ENCODE assay signal across 5 cellular contexts in genomic region chr16:24151-24550, GRCh38. TPM values are rescaled to one million over a fixed set of nuclear protein-coding genes. Genes with fewer than 3 reads are reported as not detected.
DNase-seq lines count a peak whose midpoint lies in the region; ATAC-seq and TF ChIP-seq lines count a peak whose summit lies in the region.
"Not testable (repeated sequence)": the region's sequence is repeated elsewhere in the genome, so short reads cannot be mapped to it uniquely, and the experiment has no call there.
"Had no signal": no experiment of that assay in that cellular context is flagged by ENCODE, and none has a peak within 500 bp of the region (broad histone marks: within the 10 kb centered on the region; RNA-seq: fewer than 3 reads in every experiment).

No MANE protein-coding gene starts in this region.

- H3K27ac ChIP-seq in BLaER1 treated with 17β-estradiol and CSF1 and Interleukin-3, amounts not matched to agents 10 nM and 100 nM, result peak overlapping the region in 8 of 11 experiments; percentile 45 to 67 (median 53); a peak in 9 of 22 replicates
- H3K27ac ChIP-seq in lower lobe of right lung, upper lobe of right lung: not testable (repeated sequence)

- not testable (repeated sequence) for H3K4me3 ChIP-seq in BLaER1 treated with 17β-estradiol and CSF1 and Interleukin-3, amounts not matched to agents 10 nM and 100 nM; lower lobe of right lung; upper lobe of right lung

- DNase-seq in lower lobe of right lung, result peak; percentile 24
- DNase-seq in sciatic nerve (ENCODE audit: low spot score); upper lobe of right lung: not testable (repeated sequence)

- intact Hi-C loops in lower lobe of right lung (cut with DNase I); sciatic nerve (cut with DNase I); upper lobe of right lung (cut with DNase I): not testable (repeated sequence)

- H3K4me1 ChIP-seq in BLaER1 treated with 17β-estradiol and CSF1 and Interleukin-3, amounts not matched to agents 10 nM and 100 nM, result peaks cover 0 to 30% (median 24%) of the 10 kb centered on the region in 10 experiments; a peak in 14 of 20 replicates
- not testable (repeated sequence) for H3K4me1 ChIP-seq in lower lobe of right lung, upper lobe of right lung

- not testable (repeated sequence) for H3K27me3 ChIP-seq in BLaER1 treated with 17β-estradiol and CSF1 and Interleukin-3, amounts not matched to agents 10 nM and 100 nM; lower lobe of right lung (ENCODE audit: low read depth); upper lobe of right lung

- ATAC-seq in lower lobe of right lung (peak in 1 of 2 donors; percentile 6), sciatic nerve (peak; percentile 16), upper lobe of right lung (peak; percentile 11)

- H4K20me1 ChIP-seq in BLaER1 treated with 17β-estradiol and CSF1 and Interleukin-3, amounts not matched to agents 10 nM and 100 nM, result not testable (repeated sequence)

- TF ChIP-seq CTCF in lower lobe of right lung (IDR thresholded peaks at IDR 0.05); upper lobe of right lung (IDR thresholded peaks at IDR 0.05): not testable (repeated sequence)

- peak overlapping the region in 8 of 11 experiments; percentile 38 to 60 (median 46); a peak in 11 of 22 replicates for H3K4me2 ChIP-seq in BLaER1 treated with 17β-estradiol and CSF1 and Interleukin-3, amounts not matched to agents 10 nM and 100 nM

- not testable (repeated sequence) for H3K9me3 ChIP-seq in BLaER1 treated with 17β-estradiol and CSF1 and Interleukin-3, amounts not matched to agents 10 nM and 100 nM (replicated peaks in 1 of 11); lower lobe of right lung; upper lobe of right lung

- peak overlapping the region in 1 of 11 experiments; percentile 12; a peak in 2 of 22 replicates for H3K9ac ChIP-seq in BLaER1 treated with 17β-estradiol and CSF1 and Interleukin-3, amounts not matched to agents 10 nM and 100 nM

- H3K36me3 ChIP-seq in BLaER1 treated with 17β-estradiol and CSF1 and Interleukin-3, amounts not matched to agents 10 nM and 100 nM; lower lobe of right lung; upper lobe of right lung: not testable (repeated sequence)

RNA-seq across cellular contexts. Expression of gene POLR3K, which starts 29.3 kb away (rescaled TPM):
- total RNA-seq in lower lobe of right lung (12.1 TPM), sciatic nerve (7.1 TPM), upper lobe of right lung (12.0 TPM)

RNA-seq across cellular contexts. Expression of gene SNRNP25, which starts 29.5 kb away (rescaled TPM):
- total RNA-seq in lower lobe of right lung (18.5 TPM), sciatic nerve (8.7 TPM), upper lobe of right lung (11.6 TPM)

RNA-seq across cellular contexts. Expression of gene RHBDF1, which starts 48.3 kb away (rescaled TPM):
- total RNA-seq in lower lobe of right lung (35.9 TPM), sciatic nerve (116 TPM), upper lobe of right lung (48.4 TPM)
- total RNA-seq: CD4-positive, alpha-beta memory T cell had no signal

RNA-seq across cellular contexts. Expression of gene MPG, which starts 53.9 kb away (rescaled TPM):
- total RNA-seq in lower lobe of right lung, result 38.5 TPM
- total RNA-seq in sciatic nerve, result 35.0 TPM
- total RNA-seq in upper lobe of right lung, result 42.5 TPM
